Comparison of ENCODE assay signal across 15 cellular contexts in the genomic region with DNA sequence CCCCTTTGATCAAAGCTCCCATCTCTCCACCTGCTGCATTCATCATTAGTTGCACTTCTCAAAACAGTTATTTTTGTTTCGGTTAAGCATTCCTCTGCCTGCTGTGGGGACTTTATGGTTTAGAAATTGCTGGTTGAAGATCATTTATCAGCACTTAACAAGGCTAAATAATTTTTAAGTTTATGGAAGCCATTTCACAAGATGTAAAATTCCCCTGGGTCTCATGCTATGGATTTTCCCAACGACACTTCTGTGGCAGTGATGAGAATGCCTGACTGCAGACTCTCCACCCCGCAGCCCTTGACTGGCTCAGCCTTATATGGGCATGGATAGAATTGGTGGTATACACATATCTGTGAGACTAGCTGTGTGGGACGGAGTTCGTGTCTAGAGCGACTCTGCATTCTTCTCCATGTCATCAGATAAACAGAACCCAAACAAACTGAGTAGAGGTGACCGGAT. TPM values are rescaled to one million over a fixed set of nuclear protein-coding genes. Genes with fewer than 3 reads are reported as not detected.
DNase-seq lines count a peak whose midpoint lies in the region; ATAC-seq, FAIRE-seq and TF ChIP-seq lines count a peak whose summit lies in the region.
"Had no signal": no experiment of that assay in that cellular context is flagged by ENCODE, and none has a peak within 500 bp of the region (broad histone marks: within the 10 kb centered on the region; RNA-seq: fewer than 3 reads in every experiment).

No MANE protein-coding gene starts in this region.

- ATAC-seq in heart right ventricle: peak in 1 of 8 donors; percentile 24
- no peak for ATAC-seq in left ventricle myocardium superior
- ATAC-seq in activated CD4-positive, alpha-beta T cell treated with anti-CD3 and anti-CD28 coated beads for 36 hours: no peak
- ATAC-seq: esophagus mucosa; naive thymus-derived CD4-positive, alpha-beta T cell had no signal

- H3K27me3 ChIP-seq in heart right ventricle: no peaks in the 10 kb centered on the region
- no peaks in the 10 kb centered on the region for H3K27me3 ChIP-seq in H1 (replicated peaks in 1 of 4; ENCODE audit: control insufficient read depth in 3 of 4, extremely low read depth in 1 of 4, insufficient read depth in 3 of 4, low read length in 3 of 4)
- H3K27me3 ChIP-seq in mucosa of rectum (ENCODE audit: control insufficient read depth in 2 of 2, insufficient read depth in 2 of 2, low read length in 2 of 2): no peaks in the 10 kb centered on the region
- H3K27me3 ChIP-seq in uterus: no peaks in the 10 kb centered on the region

- no peak for TF ChIP-seq RAD21 in H1 (IDR thresholded peaks at IDR 0.05 in 1 of 2, conservative IDR thresholded peaks at IDR 0.05 in 1 of 2; ENCODE audit: low read depth in 2 of 2, low read length in 2 of 2)

- DNase-seq in heart right ventricle (no peak), left ventricle myocardium superior (no peak), H1 (ENCODE audit: low read depth in 1 of 2, low spot score in 2 of 2) (no peak), uterus (no peak), NCI-H2227 (lab: John Stamatoyannopoulos, UW; ENCODE audit: unreplicated experiment) (no peak), KG1 (lab: John Stamatoyannopoulos, UW) (no peak)
- no peak for DNase-seq in activated CD4-positive, alpha-beta T cell treated with anti-CD3 and anti-CD28 coated beads for 36 hours
- DNase-seq: activated effector memory CD4-positive, alpha-beta T cell treated with Interleukin-2 at 50 U/mL for 16 hours; caudate nucleus; naive thymus-derived CD4-positive, alpha-beta T cell had no signal

- no peak overlapping the region for H2BK12ac ChIP-seq in H1 (ENCODE audit: low read depth, low read length)

- H3K4me2 ChIP-seq in H1 (ENCODE audit: insufficient read depth in 1 of 2, low read depth in 2 of 2, low read length in 2 of 2): no peak overlapping the region

- H3K36me3 Mint-ChIP-seq in activated CD4-positive, alpha-beta T cell treated with anti-CD3 and anti-CD28 coated beads for 36 hours (ENCODE audit: low read depth): no peaks in the 10 kb centered on the region
- H3K36me3 Mint-ChIP-seq: naive thymus-derived CD4-positive, alpha-beta T cell had no signal

- H3K56ac ChIP-seq in H1 (replicated peaks; ENCODE audit: insufficient read length, low read depth, low read length): no peak overlapping the region

- no peak for FAIRE-seq in H1 (lab: Jason Lieb, UNC)
- FAIRE-seq: urothelium cell line had no signal

- no peak overlapping the region for H2BK20ac ChIP-seq in H1 (ENCODE audit: low read length)

- no peak overlapping the region for H4K8ac ChIP-seq in H1 (ENCODE audit: extremely low read depth, insufficient read depth, low read length)

- TF ChIP-seq CTCF in heart right ventricle (IDR thresholded peaks at IDR 0.05): no peak
- no peak for TF ChIP-seq CTCF in H1 (IDR thresholded peaks at IDR 0.05; ENCODE audit: control extremely low read depth in 1 of 3, insufficient read depth in 1 of 3, low read depth in 1 of 3, low read length in 3 of 3)
- TF ChIP-seq CTCF in uterus (IDR thresholded peaks at IDR 0.05): no peak

- H3K14ac ChIP-seq in H1 (ENCODE audit: insufficient read length): no peak overlapping the region

- H3K4me1 Mint-ChIP-seq in activated CD4-positive, alpha-beta T cell treated with anti-CD3 and anti-CD28 coated beads for 36 hours: no peaks in the 10 kb centered on the region
- H3K4me1 Mint-ChIP-seq: naive thymus-derived CD4-positive, alpha-beta T cell had no signal

- no peak overlapping the region for H3K18ac ChIP-seq in H1 (ENCODE audit: extremely low read depth, low read length)

- WGBS in heart right ventricle, 2 donors: 38 to 53% methylated on average over 7 of the region's 7 CpGs
- 88% methylated on average over 7 of the region's 7 CpGs; no CpG with 5 or more reads in 1 of the 2 experiments for WGBS in H1 (ENCODE audit: extremely low coverage in 1 of 2, insufficient coverage in 1 of 2, insufficient read length in 1 of 2, insufficient replicate concordance in 2 of 2, low coverage in 1 of 2, low lambda C conversion rate in 2 of 2, missing lambda C conversion rate in 1 of 2), 2 experiments

- no peak overlapping the region for H4K5ac ChIP-seq in H1 (ENCODE audit: insufficient read length, low read depth, low read length)

- H2AK5ac ChIP-seq in H1 (ENCODE audit: low read depth, low read length): no peak overlapping the region

- H3K79me1 ChIP-seq in H1 (ENCODE audit: low read depth, low read length): no peaks in the 10 kb centered on the region; the same call in 1 of the 2 replicates

- no peak for TF ChIP-seq EP300 in H1 (IDR thresholded peaks at IDR 0.05; ENCODE audit: borderline replicate concordance in 1 of 2, low read depth in 2 of 2, low read length in 2 of 2)

- H3K4me1 ChIP-seq in heart right ventricle (peaks cover 14 to 61% (median 47%) of the 10 kb centered on the region in 9 donors), H1 (replicated peaks in 1 of 4; ENCODE audit: control insufficient read depth in 3 of 4, insufficient read depth in 4 of 4, low read length in 3 of 4) (peaks cover under 1 to 10% (median 4%) of the 10 kb centered on the region in 4 experiments; a peak in 5 of 7 replicates), mucosa of rectum (ENCODE audit: control insufficient read depth in 2 of 2, insufficient read depth in 2 of 2, low read length in 2 of 2) (peaks cover 11 to 12% of the 10 kb centered on the region in 2 donors), uterus (peaks cover 14 to 19% of the 10 kb centered on the region in 2 donors)

- no peak overlapping the region for H2AFZ ChIP-seq in H1 (ENCODE audit: low read length)

- H3K4ac ChIP-seq in H1 (replicated peaks; ENCODE audit: insufficient read length, low read depth, low read length): no peak overlapping the region

- no peak overlapping the region for H2BK15ac ChIP-seq in H1 (ENCODE audit: low read length)

- H3K36me3 ChIP-seq in heart right ventricle (peaks cover 0 to 44% (median 14%) of the 10 kb centered on the region in 9 donors), H1 (ENCODE audit: control insufficient read depth in 2 of 4, insufficient read depth in 4 of 4, low read length in 3 of 4) (peaks cover 0 to 4% (median 1%) of the 10 kb centered on the region in 4 experiments; a peak in 3 of 8 replicates), mucosa of rectum (ENCODE audit: control insufficient read depth in 2 of 2, insufficient read depth in 2 of 2, low read length in 2 of 2) (no peaks in the 10 kb centered on the region), uterus (no peaks in the 10 kb centered on the region)

- no peak overlapping the region for H3K27ac Mint-ChIP-seq in activated CD4-positive, alpha-beta T cell treated with anti-CD3 and anti-CD28 coated beads for 36 hours
- H3K27ac Mint-ChIP-seq: T-helper 1 cell treated with Interleukin-12 subunit alpha and Interleukin-12 subunit beta and Interleukin-4 antibody, amounts not matched to agents 30 μg/mL and 1 μg/mL, for 36 hours had no signal

- POLR2A ChIA-PET in H1 (lab: Charles Lee; ENCODE audit: partially characterized antibody): interaction anchor here (1.0 to 1.1 kb wide), 2 partner anchors 53 to 132 kb away, joined by 3 read pairs; partner anchors contain the start of genes COL4A1 and COL4A2
- POLR2A ChIA-PET in activated CD4-positive, alpha-beta T cell treated with anti-CD3 and anti-CD28 coated beads for 36 hours (lab: Charles Lee): no interaction called here

- H3K27ac ChIP-seq in heart right ventricle (peak overlapping the region in 8 of 10 donors; percentile 74 to 93 (median 86)), H1 (ENCODE audit: low read depth, low read length) (no peak overlapping the region), mucosa of rectum (ENCODE audit: low read depth in 2 of 2, low read length in 2 of 2) (peak overlapping the region; percentile 14 to 36), uterus (peak overlapping the region; percentile 77 to 83)
- H3K27ac ChIP-seq: HL-60 had no signal

- H4K91ac ChIP-seq in H1 (replicated peaks; ENCODE audit: insufficient read length, low read length): no peak overlapping the region

- no peak overlapping the region for H2BK120ac ChIP-seq in H1 (replicated peaks; ENCODE audit: low read depth, low read length)

- peaks cover 6% of the 10 kb centered on the region for H3K27me3 Mint-ChIP-seq in activated CD4-positive, alpha-beta T cell treated with anti-CD3 and anti-CD28 coated beads for 36 hours

- H3K9me3 ChIP-seq in heart right ventricle: no peaks in the 10 kb centered on the region
- H3K9me3 ChIP-seq in H1 (ENCODE audit: insufficient read depth in 2 of 2, low read depth in 1 of 2, low read length in 1 of 2): no peaks in the 10 kb centered on the region
- H3K9me3 ChIP-seq in mucosa of rectum (ENCODE audit: control insufficient read depth in 2 of 2, low read length in 2 of 2): no peaks in the 10 kb centered on the region
- H3K9me3 ChIP-seq in uterus: no peaks in the 10 kb centered on the region

- TF ChIP-seq POLR2A in H1 (IDR thresholded peaks at IDR 0.05; ENCODE audit: control extremely low read depth in 1 of 2, low read depth in 2 of 2, low read length in 2 of 2): no peak
- TF ChIP-seq POLR2A in uterus (IDR thresholded peaks at IDR 0.05): no peak

- intact Hi-C loops in heart right ventricle (cut with DNase I) (loop anchor here in 1 of 10 donors (5.0 kb wide), 1 partner anchor 37 kb away; no protein-coding TSS in a partner anchor), left ventricle myocardium superior (cut with micrococcal nuclease) (no loop called here), uterus (cut with DNase I; ENCODE audit: low total_unique reads) (no loop called here)
- intact Hi-C loops in activated CD4-positive, alpha-beta T cell treated with anti-CD3 and anti-CD28 coated beads for 36 hours (cut with DNase I, micrococcal nuclease): no loop called here

- CTCF ChIA-PET in H1 (lab: Charles Lee; ENCODE audit: partially characterized antibody): interaction anchor here (1.1 to 5.1 kb wide), 5 partner anchors 8 to 112 kb away, joined by 3 to 36 read pairs (median 8); no protein-coding TSS in a partner anchor
- CTCF ChIA-PET in activated CD4-positive, alpha-beta T cell treated with anti-CD3 and anti-CD28 coated beads for 36 hours (lab: Charles Lee): no interaction called here

- no peak overlapping the region for H3K4me3 Mint-ChIP-seq in activated CD4-positive, alpha-beta T cell treated with anti-CD3 and anti-CD28 coated beads for 36 hours
- H3K4me3 Mint-ChIP-seq: naive thymus-derived CD4-positive, alpha-beta T cell; T-helper 1 cell treated with Interleukin-12 subunit alpha and Interleukin-12 subunit beta and Interleukin-4 antibody, amounts not matched to agents 30 μg/mL and 1 μg/mL, for 36 hours had no signal

- H3K23ac ChIP-seq in H1 (ENCODE audit: insufficient read length): no peak overlapping the region

- H3K4me3 ChIP-seq in heart right ventricle: no peak overlapping the region
- H3K4me3 ChIP-seq in H1 (ENCODE audit: extremely low read depth in 1 of 4, insufficient read depth in 2 of 4, low read depth in 3 of 4, low read length in 4 of 4): no peak overlapping the region
- H3K4me3 ChIP-seq in mucosa of rectum (ENCODE audit: low read length in 2 of 2): no peak overlapping the region
- no peak overlapping the region for H3K4me3 ChIP-seq in uterus

- H3K9ac ChIP-seq in H1 (replicated peaks in 1 of 4; ENCODE audit: extremely low read depth in 1 of 4, low read depth in 3 of 4, low read length in 3 of 4): no peak overlapping the region
- no peak overlapping the region for H3K9ac ChIP-seq in mucosa of rectum (ENCODE audit: low read depth in 1 of 2, low read length in 2 of 2)

- no peaks in the 10 kb centered on the region for H3K23me2 ChIP-seq in H1 (ENCODE audit: low read depth, low read length)

- H3K79me2 ChIP-seq in H1 (ENCODE audit: control insufficient read depth in 1 of 2, insufficient read depth in 2 of 2, low read length in 2 of 2): no peaks in the 10 kb centered on the region; a peak in 1 of 4 replicates

- no peak overlapping the region for H2BK5ac ChIP-seq in H1 (ENCODE audit: low read depth, low read length)

- no peaks in the 10 kb centered on the region for H3K9me3 Mint-ChIP-seq in activated CD4-positive, alpha-beta T cell treated with anti-CD3 and anti-CD28 coated beads for 36 hours (ENCODE audit: low read depth)
- H3K9me3 Mint-ChIP-seq: T-helper 1 cell treated with Interleukin-12 subunit alpha and Interleukin-12 subunit beta and Interleukin-4 antibody, amounts not matched to agents 30 μg/mL and 1 μg/mL, for 36 hours had no signal

- no peaks in the 10 kb centered on the region for H4K20me1 ChIP-seq in H1 (replicated peaks in 1 of 2; ENCODE audit: control insufficient read depth in 1 of 2, insufficient read depth in 2 of 2, low read length in 2 of 2)

RNA-seq across cellular contexts. Expression of gene COL4A2, which starts 52.8 kb away (rescaled TPM):
- total RNA-seq in heart right ventricle: 100 to 1,000 TPM in 7 of 10 donors, 10 to 100 TPM in 3; 81.7 to 301 (median 128) TPM
- 100 to 1,000 TPM; 111 to 265 TPM for polyA plus RNA-seq in heart right ventricle
- 126 TPM for total RNA-seq in left ventricle myocardium superior
- total RNA-seq in H1 (2021; fragmentation: NEBNext Ultra II Directional; extraction: Animal tissue kit (Norgen Biotek cat#: 25700)): 77.0 and 80.4 TPM in 2 replicates
- polyA plus RNA-seq in H1 (2011; rRNA removed): 87.3 and 133 TPM in 2 replicates
- 64.4 TPM for polyA plus RNA-seq in H1 (2011; cell fraction: cytosol; rRNA removed)
- polyA plus RNA-seq in H1 (2011; cell fraction: nucleus; rRNA removed): 260 TPM
- polyA plus RNA-seq in H1 (2012, experiment 1 of 2): 45.6 to 82.2 TPM (median 69.4 TPM) in 4 replicates
- polyA plus RNA-seq in H1 (2012, experiment 2 of 2): 40.9 TPM
- polyA plus RNA-seq in H1 (2013, experiment 1 of 2): 143 TPM
- polyA plus RNA-seq in H1 (2013, experiment 2 of 2): 123 TPM
- polyA minus RNA-seq in H1 (2011; rRNA and poly(A)+ RNA removed): 69.1 and 74.8 TPM in 2 replicates
- 78.9 TPM for polyA minus RNA-seq in H1 (2011; cell fraction: cytosol; rRNA and poly(A)+ RNA removed)
- 109 TPM for polyA minus RNA-seq in H1 (2011; cell fraction: nucleus; rRNA and poly(A)+ RNA removed)
- 100 to 1,000 TPM; 157 to 606 (median 284) TPM for total RNA-seq in uterus
- not detected for total RNA-seq in activated CD4-positive, alpha-beta T cell treated with anti-CD3 and anti-CD28 coated beads for 36 hours
- polyA plus RNA-seq: naive thymus-derived CD4-positive, alpha-beta T cell had no signal

RNA-seq across cellular contexts. Expression of gene COL4A1, which starts 52.9 kb away (rescaled TPM):
- 100 to 1,000 TPM in 7 of 10 donors, 10 to 100 TPM in 3; 96.3 to 342 (median 147) TPM for total RNA-seq in heart right ventricle
- 100 to 1,000 TPM in 1 of 2 donors, 10 to 100 TPM in 1; 83.3 to 234 TPM for polyA plus RNA-seq in heart right ventricle
- total RNA-seq in left ventricle myocardium superior: 119 TPM
- 82.0 and 91.0 TPM in 2 replicates for total RNA-seq in H1 (2021; fragmentation: NEBNext Ultra II Directional; extraction: Animal tissue kit (Norgen Biotek cat#: 25700))
- 30.7 and 31.7 TPM in 2 replicates for polyA plus RNA-seq in H1 (2011; rRNA removed)
- 31.3 TPM for polyA plus RNA-seq in H1 (2011; cell fraction: cytosol; rRNA removed)
- polyA plus RNA-seq in H1 (2011; cell fraction: nucleus; rRNA removed): 69.4 TPM
- polyA plus RNA-seq in H1 (2012, experiment 1 of 2): 39.8 to 46.7 TPM (median 43.8 TPM) in 4 replicates
- 17.1 TPM for polyA plus RNA-seq in H1 (2012, experiment 2 of 2)
- 88.0 TPM for polyA plus RNA-seq in H1 (2013, experiment 1 of 2)
- polyA plus RNA-seq in H1 (2013, experiment 2 of 2): 83.1 TPM
- 46.9 and 65.9 TPM in 2 replicates for polyA minus RNA-seq in H1 (2011; rRNA and poly(A)+ RNA removed)
- 44.9 TPM for polyA minus RNA-seq in H1 (2011; cell fraction: cytosol; rRNA and poly(A)+ RNA removed)
- polyA minus RNA-seq in H1 (2011; cell fraction: nucleus; rRNA and poly(A)+ RNA removed): 51.4 TPM
- total RNA-seq in uterus: 100 to 1,000 TPM; 164 to 737 (median 209) TPM
- under 1 TPM in 1 of 2 experiments, not detected in 1; 0.14 TPM for total RNA-seq in activated CD4-positive, alpha-beta T cell treated with anti-CD3 and anti-CD28 coated beads for 36 hours
- polyA plus RNA-seq: naive thymus-derived CD4-positive, alpha-beta T cell had no signal

Comparison
In these comparisons a context has a peak if more than half of its experiments do, and no peak if none do; other contexts are left out.
1. RNA of gene COL4A2, which starts 52.8 kb away (total RNA-seq): 157 to 606 TPM in uterus, 81.7 to 301 TPM in heart right ventricle, 126 TPM in left ventricle myocardium superior (single experiment) and 77.0 to 80.4 TPM in H1; not detected in activated CD4-positive, alpha-beta T cell treated with anti-CD3 and anti-CD28 coated beads for 36 hours; every median in the first group is over 10 times any median in the second.
2. RNA of gene COL4A1, which starts 52.9 kb away (total RNA-seq): 164 to 737 TPM in uterus, 96.3 to 342 TPM in heart right ventricle, 119 TPM in left ventricle myocardium superior (single experiment) and 82.0 to 91.0 TPM in H1; 0.14 TPM in activated CD4-positive, alpha-beta T cell treated with anti-CD3 and anti-CD28 coated beads for 36 hours; every median in the first group is over 10 times any median in the second.